ENCODE assay signal across 16 cellular contexts in the genomic region with DNA sequence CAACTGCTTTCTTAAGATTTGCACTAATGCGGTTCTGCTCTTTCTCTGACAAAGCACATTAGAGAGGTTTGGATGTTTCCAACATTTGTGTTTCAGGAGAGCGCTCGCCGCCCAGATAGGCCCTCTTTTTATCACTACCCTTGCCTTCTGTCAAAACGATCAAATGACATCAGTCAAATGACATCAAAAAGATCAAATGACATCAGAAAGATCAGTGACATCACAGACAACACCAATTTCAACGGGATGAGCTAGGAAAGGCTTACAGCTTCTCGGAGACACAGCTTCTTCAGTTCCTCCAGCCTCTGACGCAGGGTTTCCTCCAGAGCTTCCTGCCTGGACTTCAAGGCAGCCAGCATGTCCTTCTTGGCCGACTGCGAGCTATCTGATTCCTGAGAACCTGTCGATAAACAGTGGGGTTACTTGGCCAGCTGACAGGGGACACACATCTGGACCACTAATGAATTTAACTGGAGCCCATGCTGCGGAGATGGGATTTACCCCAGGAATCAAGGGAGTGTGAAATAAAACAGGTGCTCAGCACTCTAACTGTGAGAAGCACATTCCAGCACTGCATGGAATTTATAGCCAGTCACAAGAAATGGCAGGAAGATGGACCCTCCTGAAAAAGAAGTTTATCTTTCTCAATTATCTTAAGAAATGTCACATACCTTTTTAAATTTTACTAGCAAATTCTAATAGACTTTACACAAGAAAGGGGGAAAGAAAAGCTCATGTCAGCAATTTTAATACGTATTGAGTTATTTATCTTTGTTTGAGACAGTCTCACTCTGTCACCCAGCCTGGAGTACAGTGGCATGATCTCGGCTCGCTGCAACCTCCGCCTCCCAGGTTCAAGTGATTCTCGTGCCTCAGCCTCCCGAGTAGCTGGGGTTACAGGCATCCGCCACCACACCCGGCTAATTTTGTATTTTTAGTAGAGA.
DNase-seq lines count a peak whose midpoint lies in the region; ATAC-seq and TF ChIP-seq lines count a peak whose summit lies in the region.
"Had no signal": no experiment of that assay in that cellular context is flagged by ENCODE, and none has a peak within 500 bp of the region (broad histone marks: within the 10 kb centered on the region; RNA-seq: fewer than 3 reads in every experiment).

No MANE protein-coding gene starts in this region.

- no peak for ATAC-seq in GM23338
- no peak for ATAC-seq in WTC11
- peak; percentile 30 for ATAC-seq in left ventricle myocardium superior
- no peak for ATAC-seq in GM18909 (IDR thresholded peaks at IDR 0.05; ENCODE audit: poor library complexity, unreplicated experiment)

- H3K4me3 ChIP-seq in GM23338 = no peak overlapping the region

- POLR2A ChIA-PET in WTC11 (lab: Charles Lee) = no interaction called here

- TF ChIP-seq CTCF in GM23338 (conservative IDR thresholded peaks at IDR 0.05; ENCODE audit: low read depth in 2 of 2) (no peak), WTC11 (IDR thresholded peaks at IDR 0.05) (no peak)

- H3K4me3 Mint-ChIP-seq in GM23338 (no peak overlapping the region), WTC11 (no peak overlapping the region)
- no peak overlapping the region for H3K4me3 Mint-ChIP-seq in activated naive CD8-positive, alpha-beta T cell treated with anti-CD3 and anti-CD28 coated beads for 36 hours
- H3K4me3 Mint-ChIP-seq: CD4-positive, alpha-beta memory T cell; H9 had no signal

- H3K27ac Mint-ChIP-seq in GM23338 (no peak overlapping the region; the same call in 1 of the 2 replicates), WTC11 (peak overlapping the region; percentile 43; the same call in 1 of the 2 replicates)
- no peak overlapping the region for H3K27ac Mint-ChIP-seq in activated naive CD8-positive, alpha-beta T cell treated with anti-CD3 and anti-CD28 coated beads for 36 hours
- H3K27ac Mint-ChIP-seq: CD4-positive, alpha-beta memory T cell had no signal

- peaks cover 21% of the 10 kb centered on the region for H3K4me1 ChIP-seq in GM23338 (ENCODE audit: insufficient read depth)

- DNase-seq in GM23338 (ENCODE audit: low spot score) (no peak), WTC11 (ENCODE audit: low spot score) (no peak), left ventricle myocardium superior (no peak), posterior vena cava (ENCODE audit: low spot score) (peak; percentile 74), GDM1 (lab: John Stamatoyannopoulos, UW) (no peak)
- no peak for DNase-seq in stimulated activated CD4-positive, alpha-beta T cell treated with anti-CD3 and anti-CD28 coated beads, Interleukin-15, amount 100 ng/mL, for 24 hours
- DNase-seq in activated naive CD8-positive, alpha-beta T cell treated with anti-CD3 and anti-CD28 coated beads for 36 hours = no peak
- DNase-seq: CD4-positive, alpha-beta memory T cell; H9; NCI-H1436 treated with DMSO at 0.1 percent for 48 hours; NCI-H2081 treated with DMSO at 0.1 percent for 48 hours; NCI-H226; NCI-H526 treated with DMSO at 0.1 percent for 48 hours; NK-92 treated with Interleukin-12 subunit alpha and Interleukin-12 subunit beta, amount 100 ng/mL, for 24 hours had no signal

- no peaks in the 10 kb centered on the region for H4K20me1 ChIP-seq in GM23338 (replicated peaks; ENCODE audit: insufficient read depth)

- H3K9me3 Mint-ChIP-seq in GM23338 (no peaks in the 10 kb centered on the region), WTC11 (no peaks in the 10 kb centered on the region)
- H3K9me3 Mint-ChIP-seq in activated naive CD8-positive, alpha-beta T cell treated with anti-CD3 and anti-CD28 coated beads for 36 hours = no peaks in the 10 kb centered on the region
- H3K9me3 Mint-ChIP-seq: H9 had no signal

- H3K27me3 Mint-ChIP-seq in GM23338 (ENCODE audit: insufficient read depth, low read depth, poor library complexity) (peaks cover 6% of the 10 kb centered on the region), WTC11 (ENCODE audit: low read depth) (no peaks in the 10 kb centered on the region)
- H3K27me3 Mint-ChIP-seq in activated naive CD8-positive, alpha-beta T cell treated with anti-CD3 and anti-CD28 coated beads for 36 hours = peaks cover 16% of the 10 kb centered on the region

- intact Hi-C loops in left ventricle myocardium superior (cut with micrococcal nuclease) (loop anchor here (10.0 kb wide), 1 partner anchor 50 kb away; no protein-coding TSS in a partner anchor), posterior vena cava (cut with DNase I) (no loop called here)

- H3K27me3 ChIP-seq in GM23338 (ENCODE audit: insufficient read depth) = no peaks in the 10 kb centered on the region

- CTCF ChIA-PET in WTC11 (lab: Charles Lee) = interaction anchor here (1.7 kb wide), 1 partner anchor 303 kb away, joined by 4 read pairs; no protein-coding TSS in a partner anchor

- H3K36me3 Mint-ChIP-seq in GM23338 (ENCODE audit: low read depth) (peaks cover 22% of the 10 kb centered on the region), WTC11 (peaks cover 4% of the 10 kb centered on the region; the same call in 1 of the 2 replicates)
- H3K36me3 Mint-ChIP-seq in activated naive CD8-positive, alpha-beta T cell treated with anti-CD3 and anti-CD28 coated beads for 36 hours = no peaks in the 10 kb centered on the region

- H3K36me3 ChIP-seq in GM23338 (ENCODE audit: insufficient read depth) = no peaks in the 10 kb centered on the region

- H3K4me1 Mint-ChIP-seq in GM23338 (peaks cover 34% of the 10 kb centered on the region), WTC11 (peaks cover 37% of the 10 kb centered on the region)
- H3K4me1 Mint-ChIP-seq in activated naive CD8-positive, alpha-beta T cell treated with anti-CD3 and anti-CD28 coated beads for 36 hours = no peaks in the 10 kb centered on the region
- H3K4me1 Mint-ChIP-seq: CD4-positive, alpha-beta memory T cell had no signal

- H3K4me2 ChIP-seq in GM23338 = no peak overlapping the region

- H3K27ac ChIP-seq in GM23338 (ENCODE audit: low read depth) = peak overlapping the region; percentile 72; the same call in 1 of the 2 replicates
- H3K27ac ChIP-seq: RWPE1 had no signal

- peaks cover 7% of the 10 kb centered on the region; the same call in 1 of the 2 replicates for H3K9me2 ChIP-seq in GM23338 (ENCODE audit: insufficient read depth)

- 0 out of 2 replicates have a peak, but pooled peaks cover 4% of the 10 kb centered on the region for H3F3A ChIP-seq in GM23338 (replicated peaks; ENCODE audit: low read depth)

- H2AFZ ChIP-seq in GM23338 = no peak overlapping the region

- H3K79me2 ChIP-seq in GM23338 (replicated peaks; ENCODE audit: insufficient read depth) = no peaks in the 10 kb centered on the region

TF ChIP-seq in GM23338, 12 proteins besides CTCF, POLR2A, EP300 and RAD21:
- TF ChIP-seq NANOG (IDR thresholded peaks at IDR 0.05; ENCODE audit: borderline replicate concordance) (no peak), CREB1 (CRISPR knock-in tag; IDR thresholded peaks at IDR 0.05; ENCODE audit: low read depth) (peak; percentile 35; the same call in 1 of the 2 replicates)
TF ChIP-seq in GM23338: peak in this region for 1.

TF ChIP-seq in WTC11, 78 proteins besides CTCF, POLR2A, EP300 and RAD21 (continues in another document):
- TF ChIP-seq OVOL2 (CRISPR knock-in tag; IDR thresholded peaks at IDR 0.05; ENCODE audit: borderline replicate concordance) (no peak), FOXP1 (CRISPR knock-in tag; IDR thresholded peaks at IDR 0.05; ENCODE audit: borderline replicate concordance) (no peak), GTF2I (CRISPR knock-in tag; conservative IDR thresholded peaks at IDR 0.05) (no peak), FOXJ3 (CRISPR knock-in tag; IDR thresholded peaks at IDR 0.05; ENCODE audit: borderline replicate concordance) (no peak), ETV6 (CRISPR knock-in tag; IDR thresholded peaks at IDR 0.05) (no peak), SOX15 (CRISPR knock-in tag; IDR thresholded peaks at IDR 0.05) (no peak), CREM (CRISPR knock-in tag; IDR thresholded peaks at IDR 0.05) (no peak), NFYB (CRISPR knock-in tag; conservative IDR thresholded peaks at IDR 0.05; ENCODE audit: low read depth) (no peak), CBFB (CRISPR knock-in tag; IDR thresholded peaks at IDR 0.05; ENCODE audit: low read depth) (no peak), ZNF138 (CRISPR knock-in tag; conservative IDR thresholded peaks at IDR 0.05) (no peak)
- TF ChIP-seq, protein P1, sequence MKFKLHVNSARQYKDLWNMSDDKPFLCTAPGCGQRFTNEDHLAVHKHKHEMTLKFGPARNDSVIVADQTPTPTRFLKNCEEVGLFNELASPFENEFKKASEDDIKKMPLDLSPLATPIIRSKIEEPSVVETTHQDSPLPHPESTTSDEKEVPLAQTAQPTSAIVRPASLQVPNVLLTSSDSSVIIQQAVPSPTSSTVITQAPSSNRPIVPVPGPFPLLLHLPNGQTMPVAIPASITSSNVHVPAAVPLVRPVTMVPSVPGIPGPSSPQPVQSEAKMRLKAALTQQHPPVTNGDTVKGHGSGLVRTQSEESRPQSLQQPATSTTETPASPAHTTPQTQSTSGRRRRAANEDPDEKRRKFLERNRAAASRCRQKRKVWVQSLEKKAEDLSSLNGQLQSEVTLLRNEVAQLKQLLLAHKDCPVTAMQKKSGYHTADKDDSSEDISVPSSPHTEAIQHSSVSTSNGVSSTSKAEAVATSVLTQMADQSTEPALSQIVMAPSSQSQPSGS (CRISPR knock-in tag; IDR thresholded peaks at IDR 0.05; ENCODE audit: borderline replicate concordance, low read depth) = no peak
- TF ChIP-seq, protein P2, sequence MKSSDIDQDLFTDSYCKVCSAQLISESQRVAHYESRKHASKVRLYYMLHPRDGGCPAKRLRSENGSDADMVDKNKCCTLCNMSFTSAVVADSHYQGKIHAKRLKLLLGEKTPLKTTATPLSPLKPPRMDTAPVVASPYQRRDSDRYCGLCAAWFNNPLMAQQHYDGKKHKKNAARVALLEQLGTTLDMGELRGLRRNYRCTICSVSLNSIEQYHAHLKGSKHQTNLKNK (CRISPR knock-in tag; IDR thresholded peaks at IDR 0.05) = no peak
